29 cellular contexts compared by ENCODE assay signal in the genomic region with DNA sequence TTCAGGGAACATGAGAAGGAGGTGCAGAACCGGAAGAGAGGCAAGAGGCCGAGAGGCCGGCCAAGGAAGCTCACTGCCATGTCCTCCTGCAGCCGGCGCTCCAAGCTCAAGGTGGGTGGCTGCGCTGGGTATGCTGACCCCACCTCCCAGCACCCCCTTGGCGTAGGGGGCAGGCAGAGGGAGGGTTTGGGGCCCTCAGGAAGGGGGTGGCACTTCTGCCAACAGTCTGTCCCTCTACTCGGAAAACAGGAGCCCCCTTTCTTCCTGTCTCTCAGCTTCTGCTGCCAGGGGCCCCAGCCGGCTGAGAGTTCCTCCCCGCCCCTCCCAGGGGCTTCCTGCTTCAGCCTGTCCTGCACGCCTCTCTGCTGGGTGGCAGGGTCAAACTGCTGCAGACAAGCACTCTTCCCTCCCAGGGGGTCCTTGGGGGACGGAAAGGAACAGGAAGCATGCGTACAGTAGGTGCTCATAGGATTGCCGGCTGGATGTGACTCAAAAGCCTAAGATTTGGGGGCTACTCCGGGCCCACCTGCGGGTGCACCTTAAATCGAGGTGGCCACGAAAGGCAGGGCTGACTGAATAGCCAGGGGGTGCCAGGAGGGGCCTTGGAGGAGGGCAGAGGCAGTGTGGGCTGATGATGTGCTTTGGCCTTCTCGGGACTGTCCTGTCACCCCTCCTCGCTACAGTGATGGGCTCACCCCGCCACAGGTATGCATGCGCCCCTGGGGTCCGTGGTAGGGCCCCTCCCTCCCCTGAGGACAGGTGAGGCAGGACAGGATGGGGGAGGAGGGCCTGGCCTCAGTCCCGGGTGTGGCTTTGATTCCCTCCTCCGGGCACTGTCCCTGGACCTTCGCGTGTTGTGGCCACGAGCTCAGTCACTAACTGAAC. TPM values are rescaled to one million over a fixed set of nuclear protein-coding genes. Genes with fewer than 3 reads are reported as not detected.
DNase-seq lines count a peak whose midpoint lies in the region; TF ChIP-seq lines count a peak whose summit lies in the region.
"Had no signal": no experiment of that assay in that cellular context is flagged by ENCODE, and none has a peak within 500 bp of the region (broad histone marks: within the 10 kb centered on the region; RNA-seq: fewer than 3 reads in every experiment).

No MANE protein-coding gene starts in this region.

- H3K36me3 Mint-ChIP-seq in chondrocyte (ENCODE audit: low read depth) (peaks cover 4% of the 10 kb centered on the region), type B pancreatic cell (peaks cover 26% of the 10 kb centered on the region)
- H3K36me3 Mint-ChIP-seq: activated naive CD4-positive, alpha-beta T cell treated with anti-CD3 and anti-CD28 coated beads, Interleukin-2, amount 50 U/mL, for 24 hours; memory B cell had no signal

- H3K27me3 Mint-ChIP-seq in chondrocyte (ENCODE audit: low read depth) (peaks cover 4% of the 10 kb centered on the region), type B pancreatic cell (peaks cover 11% of the 10 kb centered on the region)

- no peak overlapping the region for H3K27ac Mint-ChIP-seq in chondrocyte (ENCODE audit: unreplicated experiment)
- H3K27ac Mint-ChIP-seq in type B pancreatic cell: no peak overlapping the region
- H3K27ac Mint-ChIP-seq: activated T-helper 2 cell treated with anti-CD3 and anti-CD28 coated beads, Interferon-gamma antibody, Interleukin-2, Interleukin-4, amounts not matched to agents 10 μg/mL and 5 μg/mL and 100 μg/mL, durations not matched to agents 14 hours and 24 hours and 36 hours; memory B cell had no signal

- H3K9me3 ChIP-seq in DOHH2 (ENCODE audit: control insufficient read depth, insufficient read depth, low read length): no peaks in the 10 kb centered on the region
- H3K9me3 ChIP-seq in Loucy (ENCODE audit: insufficient read depth, low read depth, low read length): no peaks in the 10 kb centered on the region
- H3K9me3 ChIP-seq: Caco-2, gastroesophageal sphincter, thyroid gland had no signal

- H3K4me3 ChIP-seq in DOHH2 (ENCODE audit: low read length) (no peak overlapping the region), Loucy (ENCODE audit: low read length, poor library complexity, severe bottlenecking) (peak overlapping the region; percentile 80)
- H3K4me3 ChIP-seq: gastroesophageal sphincter, thyroid gland had no signal

- DNase-seq in chondrocyte (ENCODE audit: low spot score): peak; percentile 68
- no peak for DNase-seq in type B pancreatic cell (ENCODE audit: extremely low spot score, unreplicated experiment)
- DNase-seq in KG1 (lab: John Stamatoyannopoulos, UW): no peak
- no peak for DNase-seq in NCI-H524 treated with DMSO at 0.1 percent for 48 hours (lab: John Stamatoyannopoulos, UW)
- DNase-seq in SHP77 treated with DMSO at 0.1 percent for 48 hours (lab: John Stamatoyannopoulos, UW): no peak
- DNase-seq: activated CD4-positive, alpha-beta T cell treated with anti-CD3 and anti-CD28 coated beads for 4 hours; activated CD8-positive, alpha-beta memory T cell treated with anti-CD3 and anti-CD28 coated beads for 24 hours; activated T-cell treated with anti-CD3 and anti-CD28 coated beads for 4 hours; anterior cingulate cortex; C1 segment of cervical spinal cord; Caco-2; DMS79 treated with DMSO at 0.1 percent for 48 hours; GOT3; left colon; NCI-H1436 treated with DMSO at 0.1 percent for 48 hours; NCI-H226; NCI-H69; T-helper 9 cell; thyroid gland had no signal

- peak overlapping the region; percentile 78 for H3K9ac ChIP-seq in Loucy (ENCODE audit: low read depth, low read length, poor library complexity, severe bottlenecking)
- H3K9ac ChIP-seq: KMS-11 had no signal

- H3K36me3 ChIP-seq in DOHH2 (ENCODE audit: control insufficient read depth, low read length) (peaks cover 47% of the 10 kb centered on the region), Loucy (ENCODE audit: insufficient read depth, low read length) (peaks cover 32% of the 10 kb centered on the region; the same call in 1 of the 2 replicates)
- H3K36me3 ChIP-seq: thyroid gland had no signal

- H3K9me2 ChIP-seq in DOHH2 (replicated peaks; ENCODE audit: control insufficient read depth, low read length) (no peaks in the 10 kb centered on the region), Loucy (replicated peaks; ENCODE audit: low read depth, low read length) (no peaks in the 10 kb centered on the region)

- peaks cover 5% of the 10 kb centered on the region for H3K27me3 ChIP-seq in DOHH2 (ENCODE audit: control insufficient read depth, low read length)
- H3K27me3 ChIP-seq in Loucy (ENCODE audit: insufficient read depth, low read length, poor library complexity, severe bottlenecking): no peaks in the 10 kb centered on the region
- H3K27me3 ChIP-seq: thyroid gland had no signal

- peaks cover 12% of the 10 kb centered on the region for H3K4me1 Mint-ChIP-seq in chondrocyte (ENCODE audit: low read depth)
- peaks cover 21% of the 10 kb centered on the region for H3K4me1 Mint-ChIP-seq in type B pancreatic cell (ENCODE audit: unreplicated experiment)

- TF ChIP-seq CTCF in DOHH2 (IDR thresholded peaks at IDR 0.05; ENCODE audit: low read depth, low read length, poor library complexity, severe bottlenecking) (no peak), Loucy (conservative IDR thresholded peaks at IDR 0.05; ENCODE audit: low read length) (peak; percentile 21; the same call in 1 of the 2 replicates), chondrocyte (IDR thresholded peaks at IDR 0.05) (no peak), type B pancreatic cell (conservative IDR thresholded peaks at IDR 0.05) (no peak)

- H3K4me2 ChIP-seq in DOHH2 (ENCODE audit: low read length): peak overlapping the region; percentile 32
- peak overlapping the region; percentile 95 for H3K4me2 ChIP-seq in Loucy (ENCODE audit: low read depth, low read length, poor library complexity, severe bottlenecking)
- H3K4me2 ChIP-seq: KMS-11 had no signal

- H3K79me2 ChIP-seq in DOHH2 (ENCODE audit: control insufficient read depth, low read length) (peaks cover 17% of the 10 kb centered on the region), Loucy (ENCODE audit: insufficient read depth, low read length) (peaks cover 92% of the 10 kb centered on the region)

- H3F3A ChIP-seq in DOHH2 (ENCODE audit: control insufficient read depth, insufficient read depth) (no peaks in the 10 kb centered on the region), Loucy (ENCODE audit: low read depth) (peaks cover 2% of the 10 kb centered on the region; the same call in 1 of the 2 replicates)

- H3K27ac ChIP-seq in DOHH2 (ENCODE audit: low read depth, low read length): no peak overlapping the region
- H3K27ac ChIP-seq: gastroesophageal sphincter, KMS-11, thyroid gland, VCaP had no signal

- H3K4me3 Mint-ChIP-seq in chondrocyte (ENCODE audit: unreplicated experiment): no peak overlapping the region
- H3K4me3 Mint-ChIP-seq in type B pancreatic cell: peak overlapping the region; percentile 49
- H3K4me3 Mint-ChIP-seq: activated naive CD4-positive, alpha-beta T cell treated with anti-CD3 and anti-CD28 coated beads, Interleukin-2, amount 50 U/mL, for 24 hours; memory B cell had no signal

- H2AFZ ChIP-seq in Loucy (ENCODE audit: low read length): no peak overlapping the region

- peaks cover 3% of the 10 kb centered on the region; the same call in 1 of the 2 replicates for H4K20me1 ChIP-seq in DOHH2 (ENCODE audit: control insufficient read depth, insufficient read depth, low read depth, low read length)
- H4K20me1 ChIP-seq in Loucy (ENCODE audit: insufficient read depth, low read length, poor library complexity, severe bottlenecking): peaks cover 80% of the 10 kb centered on the region

- H3K4me1 ChIP-seq in DOHH2 (ENCODE audit: control insufficient read depth, low read length): peaks cover 32% of the 10 kb centered on the region
- H3K4me1 ChIP-seq in Loucy (ENCODE audit: insufficient read depth, low read length, poor library complexity, severe bottlenecking): peaks cover 37% of the 10 kb centered on the region

- H3K9me3 Mint-ChIP-seq in chondrocyte (ENCODE audit: low read depth) (no peaks in the 10 kb centered on the region), type B pancreatic cell (no peaks in the 10 kb centered on the region)
- H3K9me3 Mint-ChIP-seq: activated naive CD4-positive, alpha-beta T cell treated with anti-CD3 and anti-CD28 coated beads, Interleukin-2, amount 50 U/mL, for 24 hours; activated T-helper 2 cell treated with anti-CD3 and anti-CD28 coated beads, Interferon-gamma antibody, Interleukin-2, Interleukin-4, amounts not matched to agents 10 μg/mL and 5 μg/mL and 100 μg/mL, durations not matched to agents 14 hours and 24 hours and 36 hours; memory B cell had no signal

RNA-seq across cellular contexts. Expression of gene CBX2, which starts 4.0 kb away (rescaled TPM):
- 4.1 to 11.8 TPM (median 4.9 TPM) in 3 replicates for total RNA-seq in chondrocyte
- total RNA-seq in type B pancreatic cell (ENCODE audit: low replicate concordance): 21.6 and 72.0 TPM in 2 replicates

RNA-seq across cellular contexts. Expression of gene CBX8, which starts 14.9 kb away (rescaled TPM):
- 4.6 to 8.3 TPM (median 6.1 TPM) in 3 replicates for total RNA-seq in chondrocyte
- 13.3 and 16.0 TPM in 2 replicates for total RNA-seq in type B pancreatic cell (ENCODE audit: low replicate concordance)

RNA-seq across cellular contexts. Expression of gene ENPP7, which starts 51.2 kb away (rescaled TPM):
- total RNA-seq in chondrocyte: not detected in 3 replicates
- total RNA-seq in type B pancreatic cell (ENCODE audit: low replicate concordance): 5.3 and 20.5 TPM in 2 replicates
- total RNA-seq: activated T-helper 2 cell treated with anti-CD3 and anti-CD28 coated beads, Interferon-gamma antibody, Interleukin-2, Interleukin-4, amounts not matched to agents 10 μg/mL and 5 μg/mL and 100 μg/mL, durations not matched to agents 14 hours and 24 hours and 36 hours; HT1080; right cardiac atrium; thyroid gland had no signal

RNA-seq across cellular contexts. Expression of gene CBX4, which starts 57.3 kb away (rescaled TPM):
- total RNA-seq in chondrocyte: 26.7 to 27.2 TPM (median 26.8 TPM) in 3 replicates
- total RNA-seq in type B pancreatic cell (ENCODE audit: low replicate concordance): 39.6 and 76.2 TPM in 2 replicates
